In the genomic region with DNA sequence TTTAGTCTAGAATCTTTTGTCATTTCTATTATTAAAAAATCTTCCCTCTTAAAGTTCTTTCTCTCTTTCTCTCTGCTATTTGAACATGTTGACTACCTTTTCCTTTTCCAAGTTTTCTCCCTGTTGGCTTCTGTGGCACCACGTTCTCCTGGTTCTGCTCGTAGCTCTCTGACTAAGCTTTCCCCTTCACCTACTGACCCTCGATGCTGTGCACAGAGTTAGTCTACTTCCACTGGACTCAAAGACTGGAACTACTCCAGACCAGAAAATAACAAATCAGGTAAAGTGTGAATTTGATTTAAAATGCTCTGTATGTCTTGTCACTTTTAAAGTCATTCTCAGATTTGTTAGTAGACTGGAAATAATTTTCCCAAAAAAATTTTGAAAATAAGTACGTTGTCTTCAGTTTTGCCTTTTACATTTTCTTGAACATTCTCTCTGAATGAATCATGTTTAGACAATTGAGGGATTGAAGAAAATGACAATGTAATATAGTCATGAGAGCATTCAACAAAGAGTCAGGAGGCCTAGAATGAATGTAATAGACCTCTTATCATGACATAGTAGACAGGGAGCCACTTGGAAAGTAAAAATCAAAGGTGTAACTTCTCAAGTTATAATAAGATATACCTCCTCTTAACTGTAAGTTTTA, we compare ENCODE assay signal across 19 cellular contexts. TPM values are rescaled to one million over a fixed set of nuclear protein-coding genes. Genes with fewer than 3 reads are reported as not detected.
DNase-seq lines count a peak whose midpoint lies in the region; ATAC-seq, FAIRE-seq and TF ChIP-seq lines count a peak whose summit lies in the region.
"Had no signal": no experiment of that assay in that cellular context is flagged by ENCODE, and none has a peak within 500 bp of the region (broad histone marks: within the 10 kb centered on the region; RNA-seq: fewer than 3 reads in every experiment).

No MANE protein-coding gene starts in this region.

- ATAC-seq in GM19025 (IDR thresholded peaks at IDR 0.05; ENCODE audit: low read depth, unreplicated experiment), result peak; percentile 19
- no peak for ATAC-seq in HG03175 (IDR thresholded peaks at IDR 0.05; ENCODE audit: unreplicated experiment)
- no peak for ATAC-seq in GM21529 (IDR thresholded peaks at IDR 0.05; ENCODE audit: unreplicated experiment)
- ATAC-seq: left lung, T-cell had no signal

- no peak overlapping the region for H3K14ac ChIP-seq in H1 (ENCODE audit: insufficient read length)

- H2BK5ac ChIP-seq in H1 (ENCODE audit: low read depth, low read length), result no peak overlapping the region

- H2BK120ac ChIP-seq in H1 (replicated peaks; ENCODE audit: low read depth, low read length), result no peak overlapping the region

- H3K18ac ChIP-seq in H1 (ENCODE audit: extremely low read depth, low read length), result no peak overlapping the region

- no peak overlapping the region for H3K4ac ChIP-seq in H1 (replicated peaks; ENCODE audit: insufficient read length, low read depth, low read length)

- H3K9me3 ChIP-seq in SJSA1 (replicated peaks), result no peaks in the 10 kb centered on the region
- no peaks in the 10 kb centered on the region for H3K9me3 ChIP-seq in H1 (ENCODE audit: insufficient read depth in 2 of 2, low read depth in 1 of 2, low read length in 1 of 2)
- H3K9me3 ChIP-seq in osteoblast (ENCODE audit: low read depth, low read length), result no peaks in the 10 kb centered on the region
- no peaks in the 10 kb centered on the region for H3K9me3 ChIP-seq in ascending aorta
- H3K9me3 ChIP-seq: left lung, vagina had no signal

- no peak for TF ChIP-seq EP300 in H1 (IDR thresholded peaks at IDR 0.05; ENCODE audit: borderline replicate concordance in 1 of 2, low read depth in 2 of 2, low read length in 2 of 2)

- intact Hi-C loops in ascending aorta (cut with DNase I), result no loop called here

- H4K91ac ChIP-seq in H1 (replicated peaks; ENCODE audit: insufficient read length, low read length), result no peak overlapping the region

- no peak for TF ChIP-seq RAD21 in H1 (IDR thresholded peaks at IDR 0.05 in 1 of 2, conservative IDR thresholded peaks at IDR 0.05 in 1 of 2; ENCODE audit: low read depth in 2 of 2, low read length in 2 of 2)

- no peak for TF ChIP-seq POLR2A in H1 (IDR thresholded peaks at IDR 0.05; ENCODE audit: control extremely low read depth in 1 of 2, low read depth in 2 of 2, low read length in 2 of 2)

- H3K36me3 ChIP-seq in SJSA1 (peaks cover 99% of the 10 kb centered on the region), H1 (ENCODE audit: control insufficient read depth in 2 of 4, insufficient read depth in 4 of 4, low read length in 3 of 4) (peaks cover 0 to 16% (median 5%) of the 10 kb centered on the region in 4 experiments; a peak in 7 of 8 replicates), osteoblast (ENCODE audit: insufficient read depth, low read length) (peaks cover 72% of the 10 kb centered on the region), ascending aorta (peaks cover 61 to 93% of the 10 kb centered on the region in 2 donors)

- FAIRE-seq in H1 (lab: Jason Lieb, UNC), result peak; percentile 7

- H3K23ac ChIP-seq in H1 (ENCODE audit: insufficient read length), result no peak overlapping the region

- POLR2A ChIA-PET in H1 (lab: Charles Lee; ENCODE audit: partially characterized antibody), result no interaction called here

- H3K27me3 ChIP-seq in SJSA1 (replicated peaks) (no peaks in the 10 kb centered on the region), H1 (replicated peaks in 1 of 4; ENCODE audit: control insufficient read depth in 3 of 4, extremely low read depth in 1 of 4, insufficient read depth in 3 of 4, low read length in 3 of 4) (no peaks in the 10 kb centered on the region), osteoblast (ENCODE audit: insufficient read depth, low read length) (no peaks in the 10 kb centered on the region), ascending aorta (no peaks in the 10 kb centered on the region)
- H3K27me3 ChIP-seq: left lung, vagina had no signal

- no peaks in the 10 kb centered on the region for H3K79me1 ChIP-seq in H1 (ENCODE audit: low read depth, low read length)

- H3K4me2 ChIP-seq in H1 (ENCODE audit: insufficient read depth in 1 of 2, low read depth in 2 of 2, low read length in 2 of 2), result no peak overlapping the region
- H3K4me2 ChIP-seq in osteoblast (ENCODE audit: insufficient read depth, low read length), result peak overlapping the region; percentile 57

- H2AFZ ChIP-seq in H1 (ENCODE audit: low read length) (no peak overlapping the region), osteoblast (ENCODE audit: low read length) (no peak overlapping the region)

- no peak overlapping the region for H2BK12ac ChIP-seq in H1 (ENCODE audit: low read depth, low read length)

- H2BK15ac ChIP-seq in H1 (ENCODE audit: low read length), result no peak overlapping the region

- H3K4me1 ChIP-seq in SJSA1 (replicated peaks) (peaks cover 27% of the 10 kb centered on the region), H1 (replicated peaks in 1 of 4; ENCODE audit: control insufficient read depth in 3 of 4, insufficient read depth in 4 of 4, low read length in 3 of 4) (no peaks in the 10 kb centered on the region), osteoblast (ENCODE audit: insufficient read depth, low read length) (peaks cover 18% of the 10 kb centered on the region), ascending aorta (no peaks in the 10 kb centered on the region)
- H3K4me1 ChIP-seq: left lung, vagina had no signal

- H2AK5ac ChIP-seq in H1 (ENCODE audit: low read depth, low read length), result no peak overlapping the region

- 94% methylated on average over 4 of the region's 4 CpGs; no CpG with 5 or more reads in 1 of the 2 experiments for WGBS in H1 (ENCODE audit: extremely low coverage in 1 of 2, insufficient coverage in 1 of 2, insufficient read length in 1 of 2, insufficient replicate concordance in 2 of 2, low coverage in 1 of 2, low lambda C conversion rate in 2 of 2, missing lambda C conversion rate in 1 of 2), 2 experiments

- no peak overlapping the region for H3K56ac ChIP-seq in H1 (replicated peaks; ENCODE audit: insufficient read length, low read depth, low read length)

- H4K8ac ChIP-seq in H1 (ENCODE audit: extremely low read depth, insufficient read depth, low read length), result no peak overlapping the region

- H3K4me3 ChIP-seq in SJSA1 (no peak overlapping the region), H1 (ENCODE audit: extremely low read depth in 1 of 4, insufficient read depth in 2 of 4, low read depth in 3 of 4, low read length in 4 of 4) (no peak overlapping the region), osteoblast (ENCODE audit: insufficient read depth, low read length) (no peak overlapping the region), ascending aorta (no peak overlapping the region)
- H3K4me3 ChIP-seq: left lung, vagina had no signal

- H3K79me2 ChIP-seq in H1 (ENCODE audit: control insufficient read depth in 1 of 2, insufficient read depth in 2 of 2, low read length in 2 of 2), result no peaks in the 10 kb centered on the region
- peaks cover 31% of the 10 kb centered on the region for H3K79me2 ChIP-seq in osteoblast (ENCODE audit: insufficient read depth, low read length)

- H3K27ac ChIP-seq in SJSA1 (peak overlapping the region; percentile 67), H1 (ENCODE audit: low read depth, low read length) (no peak overlapping the region), osteoblast (ENCODE audit: low read depth, low read length) (peak overlapping the region; percentile 34), ascending aorta (no peak overlapping the region)
- H3K27ac ChIP-seq: C4-2B, left lung, vagina had no signal

- CTCF ChIA-PET in H1 (lab: Charles Lee; ENCODE audit: partially characterized antibody), result interaction anchor here (0.6 to 1.6 kb wide), 2 partner anchors 12 to 21 kb away, joined by 3 to 4 read pairs; no protein-coding TSS in a partner anchor

- DNase-seq in SJSA1 (ENCODE audit: low read depth in 1 of 2, low spot score in 2 of 2) (peak in 1 of 2 experiments; percentile 68), H1 (ENCODE audit: low read depth in 1 of 2, low spot score in 2 of 2) (no peak), osteoblast (ENCODE audit: insufficient read length, low spot score, missing footprints) (no peak), amygdala (lab: John Stamatoyannopoulos, UW) (no peak), ascending aorta (ENCODE audit: low spot score in 2 of 2) (no peak)
- DNase-seq: amniotic stem cell; head of caudate nucleus; left lung; MV-4-11; naive B cell; NCI-H2227 treated with DMSO at 0.1 percent for 48 hours; retina; stimulated activated CD4-positive, alpha-beta T cell treated with anti-CD3 and anti-CD28 coated beads, Interleukin-2, amount 100 ng/mL, for 48 hours; T-cell had no signal

- no peaks in the 10 kb centered on the region for H4K20me1 ChIP-seq in H1 (replicated peaks in 1 of 2; ENCODE audit: control insufficient read depth in 1 of 2, insufficient read depth in 2 of 2, low read length in 2 of 2)
- H4K20me1 ChIP-seq in osteoblast (ENCODE audit: insufficient read depth, low read length), result no peaks in the 10 kb centered on the region

- H3K9ac ChIP-seq in H1 (replicated peaks in 1 of 4; ENCODE audit: extremely low read depth in 1 of 4, low read depth in 3 of 4, low read length in 3 of 4), result no peak overlapping the region

- no peak overlapping the region for H4K5ac ChIP-seq in H1 (ENCODE audit: insufficient read length, low read depth, low read length)

- H3K23me2 ChIP-seq in H1 (ENCODE audit: low read depth, low read length), result no peaks in the 10 kb centered on the region; the same call in 1 of the 2 replicates

- H2BK20ac ChIP-seq in H1 (ENCODE audit: low read length), result no peak overlapping the region

- TF ChIP-seq CTCF in H1 (IDR thresholded peaks at IDR 0.05; ENCODE audit: control extremely low read depth in 1 of 3, insufficient read depth in 1 of 3, low read depth in 1 of 3, low read length in 3 of 3) (no peak), osteoblast (IDR thresholded peaks at IDR 0.05; ENCODE audit: extremely low read depth, low read depth, low read length) (no peak), ascending aorta (IDR thresholded peaks at IDR 0.05) (no peak)

TF ChIP-seq in H1, 55 proteins besides CTCF, POLR2A, EP300 and RAD21 (continues in another document):
- TF ChIP-seq ASH2L (IDR thresholded peaks at IDR 0.05; ENCODE audit: low read length) (no peak), SP2 (IDR thresholded peaks at IDR 0.05; ENCODE audit: low read length) (no peak)

RNA-seq across cellular contexts. Expression of gene ITPRID2, which starts 25.3 kb away (rescaled TPM):
- total RNA-seq in SJSA1 (2014; rRNA removed; shearing (Covaris generic)), result 89.4 and 109 TPM in 2 replicates
- total RNA-seq in H1 (2021; fragmentation: NEBNext Ultra II Directional; extraction: Animal tissue kit (Norgen Biotek cat#: 25700)), result 12.6 and 13.5 TPM in 2 replicates
- 1.2 and 1.9 TPM in 2 replicates for polyA plus RNA-seq in H1 (2011; rRNA removed)
- polyA plus RNA-seq in H1 (2011; cell fraction: cytosol; rRNA removed), result 2.9 TPM
- 4.5 TPM for polyA plus RNA-seq in H1 (2011; cell fraction: nucleus; rRNA removed)
- 3.3 to 11.2 TPM (median 8.7 TPM) in 4 replicates for polyA plus RNA-seq in H1 (2012, experiment 1 of 2)
- polyA plus RNA-seq in H1 (2012, experiment 2 of 2), result 0.39 TPM
- polyA plus RNA-seq in H1 (2013, experiment 1 of 2), result 5.1 TPM
- polyA plus RNA-seq in H1 (2013, experiment 2 of 2), result 5.3 TPM
- polyA minus RNA-seq in H1 (2011; rRNA and poly(A)+ RNA removed), result 4.6 and 5.6 TPM in 2 replicates
- polyA minus RNA-seq in H1 (2011; cell fraction: cytosol; rRNA and poly(A)+ RNA removed), result 3.9 TPM
- 11.9 TPM for polyA minus RNA-seq in H1 (2011; cell fraction: nucleus; rRNA and poly(A)+ RNA removed)
- 99.6 and 108 TPM in 2 replicates for total RNA-seq in osteoblast
- 50.9 TPM for total RNA-seq in ascending aorta

Comparison
In these comparisons a context has a peak if more than half of its experiments do, and no peak if none do; other contexts are left out.
1. H3K27ac ChIP-seq: peak in SJSA1 (single experiment) and osteoblast (single experiment); none in H1 (single experiment) and ascending aorta (0 of 2).